ENCODE assay signal across 23 cellular contexts in the genomic region with DNA sequence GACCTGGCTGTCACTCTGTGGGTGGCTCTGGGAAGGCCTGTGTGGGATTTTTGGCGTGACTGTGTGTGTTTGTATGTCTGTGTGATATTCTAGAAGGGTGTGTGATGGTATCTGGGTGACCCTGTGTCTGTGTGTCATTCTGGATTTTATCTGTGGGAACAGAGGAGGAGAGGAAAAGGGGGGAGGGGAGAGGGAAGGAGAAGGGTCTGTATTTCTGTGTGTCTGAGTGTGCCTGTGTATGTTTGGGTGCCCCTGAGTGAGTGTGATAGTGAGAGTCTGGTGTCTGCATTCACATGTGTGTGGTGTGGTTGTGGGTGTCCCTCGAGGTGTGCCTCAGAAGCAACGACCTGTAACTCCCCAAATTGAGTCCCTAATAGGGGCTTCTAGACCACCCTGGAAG.
"Had no signal": no experiment of that assay in that cellular context is flagged by ENCODE, and none has a peak within 500 bp of the region (broad histone marks: within the 10 kb centered on the region; RNA-seq: fewer than 3 reads in every experiment).

No MANE protein-coding gene starts in this region.

- H3K9me3 Mint-ChIP-seq: memory B cell; mesothelial cell of epicardium; natural killer cell; stimulated activated memory B cell treated with anti-CD40 and anti-IgM and Interleukin-4, amounts not matched to agents 10 μg/mL and 1 μg/mL and 100 μg/mL, for 72 hours; stimulated activated naive CD8-positive, alpha-beta T cell treated with anti-CD3 and anti-CD28 coated beads, Interleukin-15, Interleukin-2, amounts not matched to agents 100 ng/mL and 50 ng/mL, for 24 hours had no signal

- H3K4me1 Mint-ChIP-seq: mesothelial cell of epicardium; stimulated activated memory B cell treated with anti-CD40 and anti-IgM and Interleukin-4, amounts not matched to agents 10 μg/mL and 1 μg/mL and 100 μg/mL, for 72 hours had no signal

- H3K27ac Mint-ChIP-seq: memory B cell; mesothelial cell of epicardium; stimulated activated memory B cell treated with anti-CD40 and anti-IgM and Interleukin-4, amounts not matched to agents 10 μg/mL and 1 μg/mL and 100 μg/mL, for 72 hours; stimulated activated naive CD8-positive, alpha-beta T cell treated with anti-CD3 and anti-CD28 coated beads, Interleukin-15, Interleukin-2, amounts not matched to agents 100 ng/mL and 50 ng/mL, for 24 hours had no signal

- H3K4me1 ChIP-seq: foreskin keratinocyte, testis had no signal

- H3K36me3 ChIP-seq: left ventricle myocardium inferior, lower lobe of right lung, spleen, tibial nerve had no signal

- H3K4me3 Mint-ChIP-seq: memory B cell; mesothelial cell of epicardium; natural killer cell; stimulated activated memory B cell treated with anti-CD40 and anti-IgM and Interleukin-4, amounts not matched to agents 10 μg/mL and 1 μg/mL and 100 μg/mL, for 72 hours; stimulated activated naive CD8-positive, alpha-beta T cell treated with anti-CD3 and anti-CD28 coated beads, Interleukin-15, Interleukin-2, amounts not matched to agents 100 ng/mL and 50 ng/mL, for 24 hours had no signal

- H3K27ac ChIP-seq: foreskin keratinocyte, hepatocyte, left ventricle myocardium inferior, lower lobe of right lung, psoas muscle, spleen, testis, tibial nerve had no signal

- ATAC-seq: foreskin keratinocyte; left cardiac atrium; lower lobe of right lung; natural killer cell; psoas muscle; sciatic nerve; stimulated activated memory B cell treated with anti-CD40 and anti-IgM and Interleukin-4, amounts not matched to agents 10 μg/mL and 1 μg/mL and 100 μg/mL, for 72 hours had no signal

- DNase-seq: dermis blood vessel endothelial cell; erythroblast; foreskin keratinocyte; head of caudate nucleus; kidney; left cardiac atrium; left ventricle myocardium inferior; lower lobe of right lung; natural killer cell; psoas muscle; retina; spleen; stimulated activated CD4-positive, alpha-beta T cell treated with anti-CD3 and anti-CD28 coated beads, Interleukin-15, amount 100 ng/mL, for 24 hours; stimulated activated CD4-positive, alpha-beta T cell treated with anti-CD3 and anti-CD28 coated beads, Interleukin-1b, Interleukin-23, amount 100 ng/mL, for 48 hours; stimulated activated CD4-positive, alpha-beta T cell treated with anti-CD3 and anti-CD28 coated beads, Interleukin-4, amount 100 ng/mL, for 24 hours; testis had no signal

- H3K36me3 Mint-ChIP-seq: memory B cell; mesothelial cell of epicardium; natural killer cell; stimulated activated memory B cell treated with anti-CD40 and anti-IgM and Interleukin-4, amounts not matched to agents 10 μg/mL and 1 μg/mL and 100 μg/mL, for 72 hours had no signal

- H3K27me3 Mint-ChIP-seq: stimulated activated memory B cell treated with anti-CD40 and anti-IgM and Interleukin-4, amounts not matched to agents 10 μg/mL and 1 μg/mL and 100 μg/mL, for 72 hours had no signal

- H3K9me3 ChIP-seq: left ventricle myocardium inferior, lower lobe of right lung, psoas muscle, spleen, testis, tibial nerve had no signal

- H3K4me3 ChIP-seq: hepatocyte, left ventricle myocardium inferior, lower lobe of right lung, psoas muscle, spleen, testis, tibial nerve had no signal
